ENCODE assay signal across 25 cellular contexts in the genomic region with DNA sequence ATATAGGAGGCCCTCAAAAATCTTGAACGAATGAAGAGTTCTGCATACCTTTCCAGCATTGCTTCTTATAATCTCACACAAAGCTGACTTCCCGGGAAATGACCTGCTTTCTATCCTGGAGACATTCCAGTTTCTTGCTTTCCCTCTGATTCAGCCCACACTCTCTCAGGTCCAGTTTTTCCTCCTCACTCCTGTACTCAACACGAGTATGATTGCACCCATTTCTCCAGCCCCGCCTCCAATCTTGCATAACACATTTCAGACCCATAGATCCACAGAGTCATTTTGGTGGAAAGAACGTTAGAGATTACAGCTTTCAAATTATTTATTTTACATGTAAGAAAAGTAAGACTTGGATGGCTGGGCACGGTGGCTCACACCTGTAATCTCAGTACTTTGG.
"Had no signal": no experiment of that assay in that cellular context is flagged by ENCODE, and none has a peak within 500 bp of the region (broad histone marks: within the 10 kb centered on the region; RNA-seq: fewer than 3 reads in every experiment).

No MANE protein-coding gene starts in this region.

- H3K4me1 ChIP-seq: body of pancreas, colonic mucosa, sigmoid colon, stomach, suprapubic skin, tibial nerve, uterus had no signal

- ATAC-seq: activated CD4-positive, alpha-beta T cell treated with anti-CD3 and anti-CD28 coated beads for 36 hours; activated T-cell treated with anti-CD3 and anti-CD28 coated beads, Interleukin-2, amount 50 U/mL, for 4 hours; body of pancreas; stimulated activated memory B cell treated with anti-CD40 and anti-IgM and Interleukin-4, amounts not matched to agents 10 μg/mL and 1 μg/mL and 100 μg/mL, for 72 hours; T-helper 17 cell had no signal

- DNase-seq: activated B cell treated with CpG ODN at 0.5 μM for 24 hours; activated CD4-positive, alpha-beta T cell treated with anti-CD3 and anti-CD28 coated beads for 36 hours; activated CD4-positive, alpha-beta T cell treated with anti-CD3 and anti-CD28 coated beads, Interleukin-2, amount 50 U/mL, for 48 hours; activated CD8-positive, alpha-beta memory T cell treated with anti-CD3 and anti-CD28 coated beads, Interleukin-2, amount 50 U/mL, for 48 hours; activated naive CD4-positive, alpha-beta T cell treated with Interleukin-2 at 50 U/mL for 16 hours; activated naive CD8-positive, alpha-beta T cell treated with anti-CD3 and anti-CD28 coated beads for 36 hours; activated T-cell treated with anti-CD3 and anti-CD28 coated beads, Interleukin-2, amount 50 U/mL, for 4 hours; amygdala; body of pancreas; central memory CD4-positive, alpha-beta T cell; colonic mucosa; hypothalamus; nephron progenitor cell; nucleus accumbens; posterior cingulate gyrus; sigmoid colon; stimulated activated CD4-positive, alpha-beta T cell treated with anti-CD3 and anti-CD28 coated beads, Interleukin-15, amount 100 ng/mL, for 24 hours; stomach; SW 1271; T-helper 17 cell; uterus had no signal

- H3K9me3 ChIP-seq: body of pancreas, colonic mucosa, stomach, suprapubic skin, tibial nerve, uterus had no signal

- H3K27ac ChIP-seq: body of pancreas, colonic mucosa, sigmoid colon, stomach, suprapubic skin, tibial nerve, uterus had no signal

- H3K36me3 ChIP-seq: colonic mucosa, sigmoid colon, stomach, suprapubic skin, tibial nerve, uterus had no signal

- H3K4me2 ChIP-seq: smooth muscle cell had no signal

- H3K4me3 ChIP-seq: body of pancreas, colonic mucosa, sigmoid colon, smooth muscle cell, stomach, suprapubic skin, tibial nerve, uterus had no signal

- H3K27me3 ChIP-seq: body of pancreas, colonic mucosa, sigmoid colon, stomach, suprapubic skin, tibial nerve, uterus had no signal
